In genomic region chr17:40417609-40418427, GRCh38 we compare ENCODE assay signal across 1 cellular context.
TF ChIP-seq lines count a peak whose summit lies in the region.

A gene with protein sequence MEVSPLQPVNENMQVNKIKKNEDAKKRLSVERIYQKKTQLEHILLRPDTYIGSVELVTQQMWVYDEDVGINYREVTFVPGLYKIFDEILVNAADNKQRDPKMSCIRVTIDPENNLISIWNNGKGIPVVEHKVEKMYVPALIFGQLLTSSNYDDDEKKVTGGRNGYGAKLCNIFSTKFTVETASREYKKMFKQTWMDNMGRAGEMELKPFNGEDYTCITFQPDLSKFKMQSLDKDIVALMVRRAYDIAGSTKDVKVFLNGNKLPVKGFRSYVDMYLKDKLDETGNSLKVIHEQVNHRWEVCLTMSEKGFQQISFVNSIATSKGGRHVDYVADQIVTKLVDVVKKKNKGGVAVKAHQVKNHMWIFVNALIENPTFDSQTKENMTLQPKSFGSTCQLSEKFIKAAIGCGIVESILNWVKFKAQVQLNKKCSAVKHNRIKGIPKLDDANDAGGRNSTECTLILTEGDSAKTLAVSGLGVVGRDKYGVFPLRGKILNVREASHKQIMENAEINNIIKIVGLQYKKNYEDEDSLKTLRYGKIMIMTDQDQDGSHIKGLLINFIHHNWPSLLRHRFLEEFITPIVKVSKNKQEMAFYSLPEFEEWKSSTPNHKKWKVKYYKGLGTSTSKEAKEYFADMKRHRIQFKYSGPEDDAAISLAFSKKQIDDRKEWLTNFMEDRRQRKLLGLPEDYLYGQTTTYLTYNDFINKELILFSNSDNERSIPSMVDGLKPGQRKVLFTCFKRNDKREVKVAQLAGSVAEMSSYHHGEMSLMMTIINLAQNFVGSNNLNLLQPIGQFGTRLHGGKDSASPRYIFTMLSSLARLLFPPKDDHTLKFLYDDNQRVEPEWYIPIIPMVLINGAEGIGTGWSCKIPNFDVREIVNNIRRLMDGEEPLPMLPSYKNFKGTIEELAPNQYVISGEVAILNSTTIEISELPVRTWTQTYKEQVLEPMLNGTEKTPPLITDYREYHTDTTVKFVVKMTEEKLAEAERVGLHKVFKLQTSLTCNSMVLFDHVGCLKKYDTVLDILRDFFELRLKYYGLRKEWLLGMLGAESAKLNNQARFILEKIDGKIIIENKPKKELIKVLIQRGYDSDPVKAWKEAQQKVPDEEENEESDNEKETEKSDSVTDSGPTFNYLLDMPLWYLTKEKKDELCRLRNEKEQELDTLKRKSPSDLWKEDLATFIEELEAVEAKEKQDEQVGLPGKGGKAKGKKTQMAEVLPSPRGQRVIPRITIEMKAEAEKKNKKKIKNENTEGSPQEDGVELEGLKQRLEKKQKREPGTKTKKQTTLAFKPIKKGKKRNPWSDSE (N-terminal part only) (minus strand): TSS chr17:40417896. CDS start chr17:40417791, 105 bp downstream.

TF ChIP-seq in GM12878, 131 proteins besides CTCF, POLR2A, EP300 and RAD21 (continued from another document):
- TF ChIP-seq NKRF (conservative IDR thresholded peaks at IDR 0.05) (peak; percentile 98), SIN3A (IDR thresholded peaks at IDR 0.05; ENCODE audit: low read depth, low read length) (peak; percentile 93), KDM1A (IDR thresholded peaks at IDR 0.05; ENCODE audit: borderline replicate concordance) (no peak), SUZ12 (IDR thresholded peaks at IDR 0.05; ENCODE audit: unreplicated experiment) (no peak), IKZF2 (IDR thresholded peaks at IDR 0.05) (peak; percentile 53 to 62), RUNX3 (IDR thresholded peaks at IDR 0.05; ENCODE audit: low read length) (peak; percentile 64), EED (IDR thresholded peaks at IDR 0.05; ENCODE audit: low read depth) (no peak), TAF1 (IDR thresholded peaks at IDR 0.05; ENCODE audit: borderline replicate concordance, low read depth, low read length) (peak; percentile 34; the same call in 1 of the 2 replicates)
- TF ChIP-seq, protein P1, sequence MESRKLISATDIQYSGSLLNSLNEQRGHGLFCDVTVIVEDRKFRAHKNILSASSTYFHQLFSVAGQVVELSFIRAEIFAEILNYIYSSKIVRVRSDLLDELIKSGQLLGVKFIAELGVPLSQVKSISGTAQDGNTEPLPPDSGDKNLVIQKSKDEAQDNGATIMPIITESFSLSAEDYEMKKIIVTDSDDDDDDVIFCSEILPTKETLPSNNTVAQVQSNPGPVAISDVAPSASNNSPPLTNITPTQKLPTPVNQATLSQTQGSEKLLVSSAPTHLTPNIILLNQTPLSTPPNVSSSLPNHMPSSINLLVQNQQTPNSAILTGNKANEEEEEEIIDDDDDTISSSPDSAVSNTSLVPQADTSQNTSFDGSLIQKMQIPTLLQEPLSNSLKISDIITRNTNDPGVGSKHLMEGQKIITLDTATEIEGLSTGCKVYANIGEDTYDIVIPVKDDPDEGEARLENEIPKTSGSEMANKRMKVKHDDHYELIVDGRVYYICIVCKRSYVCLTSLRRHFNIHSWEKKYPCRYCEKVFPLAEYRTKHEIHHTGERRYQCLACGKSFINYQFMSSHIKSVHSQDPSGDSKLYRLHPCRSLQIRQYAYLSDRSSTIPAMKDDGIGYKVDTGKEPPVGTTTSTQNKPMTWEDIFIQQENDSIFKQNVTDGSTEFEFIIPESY (IDR thresholded peaks at IDR 0.05): no peak
